Comparison of ENCODE assay signal across 22 cellular contexts in genomic region chr5:38069360-38069759, GRCh38.
A peak's percentile ranks its signal among the peaks of the same experiment; 100 is the strongest.
DNase-seq lines count a peak whose midpoint lies in the region; ATAC-seq and TF ChIP-seq lines count a peak whose summit lies in the region.
"Had no signal": no experiment of that assay in that cellular context is flagged by ENCODE, and none has a peak within 500 bp of the region (broad histone marks: within the 10 kb centered on the region; RNA-seq: fewer than 3 reads in every experiment).

No MANE protein-coding gene starts in this region.

- H3K9me3 ChIP-seq in WERI-Rb-1 (ENCODE audit: severe bottlenecking) (no peaks in the 10 kb centered on the region), smooth muscle cell (replicated peaks; ENCODE audit: low read depth) (no peaks in the 10 kb centered on the region)
- H3K9me3 ChIP-seq: BLaER1, mucosa of descending colon, thoracic aorta had no signal

- intact Hi-C loops in activated CD8-positive, alpha-beta T cell treated with anti-CD3 and anti-CD28 coated beads for 36 hours (cut with micrococcal nuclease): no loop called here

- H3K27me3 ChIP-seq in WERI-Rb-1 (ENCODE audit: insufficient read depth, low read depth, severe bottlenecking): no peaks in the 10 kb centered on the region
- H3K27me3 ChIP-seq in smooth muscle cell (ENCODE audit: low read depth): no peaks in the 10 kb centered on the region
- H3K27me3 ChIP-seq: BLaER1 had no signal

- POLR2A ChIA-PET in activated CD8-positive, alpha-beta T cell treated with anti-CD3 and anti-CD28 coated beads for 36 hours (lab: Charles Lee): no interaction called here

- H3K9me3 Mint-ChIP-seq in activated CD8-positive, alpha-beta T cell treated with anti-CD3 and anti-CD28 coated beads for 36 hours: peaks cover 3% of the 10 kb centered on the region
- H3K9me3 Mint-ChIP-seq: activated naive CD8-positive, alpha-beta T cell treated with anti-CD3 and anti-CD28 coated beads, Interleukin-2, amount 50 U/mL, for 24 hours; stimulated activated effector memory CD8-positive, alpha-beta T cell treated with anti-CD3 and anti-CD28 coated beads, Interleukin-12 subunit alpha, Interleukin-12 subunit beta, amount 100 ng/mL, for 72 hours had no signal

- H3K27me3 Mint-ChIP-seq in activated CD8-positive, alpha-beta T cell treated with anti-CD3 and anti-CD28 coated beads for 36 hours: no peaks in the 10 kb centered on the region
- H3K27me3 Mint-ChIP-seq: activated B cell treated with CpG ODN at 0.5 μM for 24 hours; activated naive CD8-positive, alpha-beta T cell treated with anti-CD3 and anti-CD28 coated beads, Interleukin-2, amount 50 U/mL, for 24 hours had no signal

- no peak overlapping the region for H3K9ac ChIP-seq in smooth muscle cell (ENCODE audit: low read depth)
- H3K9ac ChIP-seq: BLaER1 had no signal

- no peaks in the 10 kb centered on the region for H3K4me1 Mint-ChIP-seq in activated CD8-positive, alpha-beta T cell treated with anti-CD3 and anti-CD28 coated beads for 36 hours (ENCODE audit: low read depth)
- H3K4me1 Mint-ChIP-seq: activated B cell treated with CpG ODN at 0.5 μM for 24 hours; activated naive CD8-positive, alpha-beta T cell treated with anti-CD3 and anti-CD28 coated beads, Interleukin-2, amount 50 U/mL, for 24 hours; stimulated activated effector memory CD8-positive, alpha-beta T cell treated with anti-CD3 and anti-CD28 coated beads, Interleukin-12 subunit alpha, Interleukin-12 subunit beta, amount 100 ng/mL, for 72 hours had no signal

- no peaks in the 10 kb centered on the region for H3F3A ChIP-seq in smooth muscle cell (ENCODE audit: low read depth)

- TF ChIP-seq CTCF in WERI-Rb-1 (IDR thresholded peaks at IDR 0.05; ENCODE audit: low read depth, low read length): no peak
- TF ChIP-seq CTCF in smooth muscle cell (IDR thresholded peaks at IDR 0.05; ENCODE audit: borderline replicate concordance, insufficient read depth, poor library complexity, severe bottlenecking): no peak
- no peak for TF ChIP-seq CTCF in omental fat pad (IDR thresholded peaks at IDR 0.05)
- TF ChIP-seq CTCF in activated CD8-positive, alpha-beta T cell treated with anti-CD3 and anti-CD28 coated beads for 36 hours (IDR thresholded peaks at IDR 0.05): no peak

- no peak overlapping the region for H2AFZ ChIP-seq in smooth muscle cell (ENCODE audit: low read depth)

- H3K36me3 ChIP-seq in WERI-Rb-1 (no peaks in the 10 kb centered on the region), smooth muscle cell (ENCODE audit: low read depth) (no peaks in the 10 kb centered on the region)
- H3K36me3 ChIP-seq: BLaER1, thoracic aorta had no signal

- H3K4me3 ChIP-seq in WERI-Rb-1 (ENCODE audit: low read depth, low read length) (no peak overlapping the region), smooth muscle cell (no peak overlapping the region)
- H3K4me3 ChIP-seq: BLaER1, mucosa of descending colon, thoracic aorta had no signal

- no peaks in the 10 kb centered on the region for H3K36me3 Mint-ChIP-seq in activated CD8-positive, alpha-beta T cell treated with anti-CD3 and anti-CD28 coated beads for 36 hours (ENCODE audit: low read depth)
- H3K36me3 Mint-ChIP-seq: stimulated activated effector memory CD8-positive, alpha-beta T cell treated with anti-CD3 and anti-CD28 coated beads, Interleukin-12 subunit alpha, Interleukin-12 subunit beta, amount 100 ng/mL, for 72 hours had no signal

- CTCF ChIA-PET in activated CD8-positive, alpha-beta T cell treated with anti-CD3 and anti-CD28 coated beads for 36 hours (lab: Charles Lee): no interaction called here

- no peaks in the 10 kb centered on the region for H3K79me2 ChIP-seq in smooth muscle cell (ENCODE audit: low read depth)

- no peak for ATAC-seq in omental fat pad (ENCODE audit: low FRiP score)
- no peak for ATAC-seq in activated CD8-positive, alpha-beta T cell treated with anti-CD3 and anti-CD28 coated beads for 36 hours
- ATAC-seq: activated naive CD8-positive, alpha-beta T cell treated with anti-CD3 and anti-CD28 coated beads, Interleukin-2, amount 50 U/mL, for 24 hours; mucosa of descending colon; stimulated activated effector memory CD8-positive, alpha-beta T cell treated with anti-CD3 and anti-CD28 coated beads, Interleukin-12 subunit alpha, Interleukin-12 subunit beta, amount 100 ng/mL, for 72 hours had no signal

- H3K4me1 ChIP-seq in smooth muscle cell (ENCODE audit: low read depth): no peaks in the 10 kb centered on the region
- H3K4me1 ChIP-seq: BLaER1 had no signal

- H3K27ac ChIP-seq in WERI-Rb-1 (peak overlapping the region; percentile 66), smooth muscle cell (ENCODE audit: low read depth) (peak overlapping the region; percentile 7)
- H3K27ac ChIP-seq: 22Rv1, BLaER1, thoracic aorta had no signal

- H3K4me2 ChIP-seq in smooth muscle cell: no peak overlapping the region
- H3K4me2 ChIP-seq: BLaER1 had no signal

- no peak overlapping the region for H3K4me3 Mint-ChIP-seq in activated CD8-positive, alpha-beta T cell treated with anti-CD3 and anti-CD28 coated beads for 36 hours
- H3K4me3 Mint-ChIP-seq: activated B cell treated with CpG ODN at 0.5 μM for 24 hours; activated naive CD8-positive, alpha-beta T cell treated with anti-CD3 and anti-CD28 coated beads, Interleukin-2, amount 50 U/mL, for 24 hours; stimulated activated effector memory CD8-positive, alpha-beta T cell treated with anti-CD3 and anti-CD28 coated beads, Interleukin-12 subunit alpha, Interleukin-12 subunit beta, amount 100 ng/mL, for 72 hours had no signal

- no peaks in the 10 kb centered on the region for H4K20me1 ChIP-seq in smooth muscle cell (ENCODE audit: low read depth)
- H4K20me1 ChIP-seq: BLaER1 had no signal

- DNase-seq in NCI-H524 (lab: John Stamatoyannopoulos, UW): peak; percentile 48 to 59
- DNase-seq in NCI-H524 treated with DMSO at 0.1 percent for 48 hours (lab: John Stamatoyannopoulos, UW): no peak
- DNase-seq in WERI-Rb-1: no peak
- peak; percentile 14 for DNase-seq in globus pallidus (ENCODE audit: low spot score)
- no peak for DNase-seq in smooth muscle cell (lab: John Stamatoyannopoulos, UW; ENCODE audit: unreplicated experiment)
- no peak for DNase-seq in omental fat pad (ENCODE audit: low spot score)
- no peak for DNase-seq in activated CD8-positive, alpha-beta T cell treated with anti-CD3 and anti-CD28 coated beads for 36 hours
- DNase-seq in NCI-H1694 (lab: John Stamatoyannopoulos, UW): no peak
- DNase-seq: activated B cell treated with CpG ODN at 0.5 μM for 24 hours; activated CD8-positive, alpha-beta memory T cell treated with anti-CD3 and anti-CD28 coated beads for 24 hours; activated naive CD8-positive, alpha-beta T cell treated with anti-CD3 and anti-CD28 coated beads, Interleukin-2, amount 50 U/mL, for 24 hours; DMS153; GOT3; IMR-90; mucosa of descending colon; NCI-H187; retina; stimulated activated CD4-positive, alpha-beta T cell treated with anti-CD3 and anti-CD28 coated beads, Interleukin-15, amount 100 ng/mL, for 24 hours had no signal

- WGBS in smooth muscle cell (ENCODE audit: low lambda C conversion rate): 94% methylated on average over 3 of the region's 3 CpGs

- no peak overlapping the region for H3K27ac Mint-ChIP-seq in activated CD8-positive, alpha-beta T cell treated with anti-CD3 and anti-CD28 coated beads for 36 hours
- H3K27ac Mint-ChIP-seq: activated B cell treated with CpG ODN at 0.5 μM for 24 hours; activated naive CD8-positive, alpha-beta T cell treated with anti-CD3 and anti-CD28 coated beads, Interleukin-2, amount 50 U/mL, for 24 hours; stimulated activated effector memory CD8-positive, alpha-beta T cell treated with anti-CD3 and anti-CD28 coated beads, Interleukin-12 subunit alpha, Interleukin-12 subunit beta, amount 100 ng/mL, for 72 hours had no signal

Comparison
In these comparisons a context has a peak if more than half of its experiments do, and no peak if none do; other contexts are left out.
1. DNase-seq: peak in NCI-H524 (2 of 2) and globus pallidus (single experiment); none in NCI-H524 treated with DMSO at 0.1 percent for 48 hours (single experiment), WERI-Rb-1 (single experiment), smooth muscle cell (single experiment), omental fat pad (single experiment), activated CD8-positive, alpha-beta T cell treated with anti-CD3 and anti-CD28 coated beads for 36 hours (single experiment) and NCI-H1694 (single experiment).